ENCODE assay signal across 8 cellular contexts in genomic region chr18:3452750-3453539, GRCh38. TPM values are rescaled to one million over a fixed set of nuclear protein-coding genes. Genes with fewer than 3 reads are reported as not detected.
DNase-seq lines count a peak whose midpoint lies in the region; ATAC-seq and TF ChIP-seq lines count a peak whose summit lies in the region.

No MANE protein-coding gene starts in this region.

- peaks cover 16% of the 10 kb centered on the region for H3K36me3 Mint-ChIP-seq in T-helper 2 cell treated with Interferon-gamma antibody and Interleukin-4, amounts not matched to agents 5 μg/mL and 100 μg/mL, for 36 hours (ENCODE audit: low read depth)

- in situ Hi-C loops in GM13976 (cut with MboI; ENCODE audit: low sequenced_read_pairs, unreplicated experiment), result loop anchor here (10.0 kb wide), 1 partner anchor 142 kb away; no protein-coding TSS in a partner anchor

- H3K9me3 Mint-ChIP-seq in T-helper 2 cell treated with Interferon-gamma antibody and Interleukin-4, amounts not matched to agents 5 μg/mL and 100 μg/mL, for 36 hours, result no peaks in the 10 kb centered on the region

- 22% methylated on average over 17 of the region's 17 CpGs for WGBS in suprapubic skin

- DNase-seq in T-helper 2 cell treated with Interferon-gamma antibody and Interleukin-4, amounts not matched to agents 5 μg/mL and 100 μg/mL, for 36 hours (ENCODE audit: low spot score), result no peak
- DNase-seq in T-helper 2 cell, result no peak
- no peak for DNase-seq in ascending aorta (ENCODE audit: low spot score in 2 of 2)
- peak; percentile 34 for DNase-seq in left kidney (ENCODE audit: low read depth, low spot score)
- no peak for DNase-seq in suprapubic skin (ENCODE audit: low spot score in 2 of 2)
- DNase-seq in ecto neural progenitor cell (ENCODE audit: low spot score), result no peak
- no peak for DNase-seq in GM13976 (ENCODE audit: low spot score)

- H3K4me3 Mint-ChIP-seq in T-helper 2 cell treated with Interferon-gamma antibody and Interleukin-4, amounts not matched to agents 5 μg/mL and 100 μg/mL, for 36 hours, result peak overlapping the region; percentile 91

- no peak for ATAC-seq in GM21825 (IDR thresholded peaks at IDR 0.05; ENCODE audit: unreplicated experiment)

- H3K4me3 ChIP-seq in ascending aorta (peak overlapping the region; percentile 79 to 86), suprapubic skin (peak overlapping the region; percentile 90)

- H3K36me3 ChIP-seq in ascending aorta, result peaks cover 16 to 19% of the 10 kb centered on the region in 2 donors
- peaks cover 21% of the 10 kb centered on the region for H3K36me3 ChIP-seq in suprapubic skin

- H3K4me1 ChIP-seq in ascending aorta, result peaks cover 0 to 20% of the 10 kb centered on the region in 2 donors
- peaks cover 55% of the 10 kb centered on the region for H3K4me1 ChIP-seq in suprapubic skin

- H3K27ac ChIP-seq in ascending aorta (peak overlapping the region; percentile 100), suprapubic skin (peak overlapping the region; percentile 100)

- H3K27ac Mint-ChIP-seq in T-helper 2 cell treated with Interferon-gamma antibody and Interleukin-4, amounts not matched to agents 5 μg/mL and 100 μg/mL, for 36 hours, result peak overlapping the region; percentile 94

- TF ChIP-seq POLR2A in suprapubic skin (IDR thresholded peaks at IDR 0.05), result no peak

- H3K4me1 Mint-ChIP-seq in T-helper 2 cell treated with Interferon-gamma antibody and Interleukin-4, amounts not matched to agents 5 μg/mL and 100 μg/mL, for 36 hours (ENCODE audit: low read depth), result peaks cover 38% of the 10 kb centered on the region

- intact Hi-C loops in ascending aorta (cut with DNase I), result loop anchor here (2.0 to 10.0 kb wide), 7 partner anchors 171 to 1004 kb away; partner anchors contain the start of gene DLGAP1

- H3K27me3 ChIP-seq in ascending aorta, result no peaks in the 10 kb centered on the region
- H3K27me3 ChIP-seq in suprapubic skin, result no peaks in the 10 kb centered on the region

- H3K9me3 ChIP-seq in ascending aorta (no peaks in the 10 kb centered on the region), suprapubic skin (no peaks in the 10 kb centered on the region)

- H3K27me3 Mint-ChIP-seq in T-helper 2 cell treated with Interferon-gamma antibody and Interleukin-4, amounts not matched to agents 5 μg/mL and 100 μg/mL, for 36 hours (ENCODE audit: low read depth), result no peaks in the 10 kb centered on the region

- TF ChIP-seq EP300 in suprapubic skin (IDR thresholded peaks at IDR 0.05), result no peak

- TF ChIP-seq CTCF in ascending aorta (IDR thresholded peaks at IDR 0.05) (no peak), suprapubic skin (IDR thresholded peaks at IDR 0.05) (no peak), GM13976 (IDR thresholded peaks at IDR 0.05; ENCODE audit: borderline replicate concordance, control extremely low read depth, extremely low read depth, insufficient read depth, missing control alignments) (no peak)

RNA-seq across cellular contexts. Expression of gene TGIF1, which starts 3.0 kb away (rescaled TPM):
- total RNA-seq in ascending aorta, result 39.7 TPM
- total RNA-seq in suprapubic skin, result 100 to 1,000 TPM in 2 of 4 donors, 10 to 100 TPM in 2; 89.4 to 122 (median 108) TPM
